1 cellular context compared by ENCODE assay signal in genomic region chr2:230821991-230822520, GRCh38.
TF ChIP-seq lines count a peak whose summit lies in the region.

No MANE protein-coding gene starts in this region.

TF ChIP-seq in HepG2, 621 proteins besides CTCF, POLR2A, EP300 and RAD21 (continued from another document):
- TF ChIP-seq ZHX1 (CRISPR knock-in tag; IDR thresholded peaks at IDR 0.05; ENCODE audit: low read depth) (no peak), MAFK (conservative IDR thresholded peaks at IDR 0.05 in 1 of 2, IDR thresholded peaks at IDR 0.05 in 1 of 2; ENCODE audit: low read length in 2 of 2) (peak; percentile 63 to 68; a peak in 3 of 4 replicates), ZFP37 (CRISPR knock-in tag; IDR thresholded peaks at IDR 0.05; ENCODE audit: borderline replicate concordance) (no peak), ATF7 (IDR thresholded peaks at IDR 0.05) (no peak), ATF7 (CRISPR knock-in tag; IDR thresholded peaks at IDR 0.05) (no peak)
